Comparison of ENCODE assay signal across 8 cellular contexts in the genomic region with DNA sequence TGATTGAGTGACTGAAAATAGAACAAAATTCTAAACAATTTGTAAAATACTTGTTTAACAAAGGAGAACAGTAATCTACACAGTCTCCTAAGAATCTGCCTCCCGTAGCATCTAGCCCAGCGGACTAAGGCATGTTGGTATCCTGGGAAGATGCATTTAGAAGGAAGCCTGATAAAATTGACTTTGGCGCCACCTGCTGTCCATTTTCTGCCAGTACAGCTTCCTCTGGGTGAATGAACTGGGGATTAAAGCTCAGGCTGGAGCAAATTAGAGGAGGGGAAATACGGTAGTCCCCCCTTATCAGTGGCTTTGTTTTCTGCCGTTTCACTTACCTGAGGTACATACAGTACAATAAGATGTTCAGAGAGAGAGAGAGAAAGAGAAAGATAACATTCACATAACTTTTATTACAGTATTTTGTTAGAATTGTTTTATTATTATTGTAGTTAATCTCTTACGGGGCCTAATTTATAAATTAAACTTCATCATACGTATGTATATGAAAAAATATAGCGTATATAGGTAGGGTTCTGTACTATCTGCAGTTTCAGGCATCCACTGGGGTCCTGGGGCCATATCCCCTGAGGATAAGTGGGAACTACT.
DNase-seq lines count a peak whose midpoint lies in the region; ATAC-seq and TF ChIP-seq lines count a peak whose summit lies in the region.

No MANE protein-coding gene starts in this region.

- H3K27me3 ChIP-seq in RWPE2 (ENCODE audit: insufficient read depth, poor library complexity, severe bottlenecking) (no peaks in the 10 kb centered on the region), tibial nerve (no peaks in the 10 kb centered on the region)

- H3K36me3 ChIP-seq in RWPE2 (ENCODE audit: low read depth) (no peaks in the 10 kb centered on the region), tibial nerve (no peaks in the 10 kb centered on the region)

- ATAC-seq in RWPE2 (ENCODE audit: low read depth) (peak; percentile 73), omental fat pad (ENCODE audit: low FRiP score) (peak; percentile 80)

- no peaks in the 10 kb centered on the region for H3K9me3 ChIP-seq in RWPE2 (ENCODE audit: severe bottlenecking)
- no peaks in the 10 kb centered on the region for H3K9me3 ChIP-seq in tibial nerve

- DNase-seq in ACHN (peak; percentile 69), GM13976 (ENCODE audit: low spot score) (peak; percentile 49), HuH-7 (ENCODE audit: low spot score) (peak; percentile 64), RWPE2 (ENCODE audit: low spot score) (no peak), foreskin melanocyte (peak; percentile 59), omental fat pad (ENCODE audit: low spot score) (peak; percentile 90), tibial nerve (ENCODE audit: low spot score in 2 of 2) (peak; percentile 67 to 90)
- peak; percentile 46 for DNase-seq in activated T-helper 9 cell treated with anti-CD3 and anti-CD28 coated beads, Interleukin-2, amount 50 U/mL, for 16 hours (ENCODE audit: low read depth)

- no peak overlapping the region for H3K27ac ChIP-seq in RWPE2 (ENCODE audit: poor library complexity, severe bottlenecking)
- no peak overlapping the region for H3K27ac ChIP-seq in tibial nerve

- in situ Hi-C loops in ACHN (cut with HindIII; ENCODE audit: low pct_ligation_motif_present, low pct_unique_long_range_greater_than_20kb, low sequenced_read_pairs) = no loop called here
- in situ Hi-C loops in GM13976 (cut with MboI; ENCODE audit: low sequenced_read_pairs, unreplicated experiment) = loop anchor here (25.0 kb wide), 1 partner anchor 978 kb away; no protein-coding TSS in a partner anchor

- no peak for TF ChIP-seq POLR2A in tibial nerve (IDR thresholded peaks at IDR 0.05)

- no peak overlapping the region for H3K4me3 ChIP-seq in RWPE2 (ENCODE audit: severe bottlenecking)
- H3K4me3 ChIP-seq in tibial nerve = no peak overlapping the region

- H3K4me1 ChIP-seq in RWPE2 (ENCODE audit: insufficient read depth, poor library complexity, severe bottlenecking) = no peaks in the 10 kb centered on the region
- H3K4me1 ChIP-seq in tibial nerve = no peaks in the 10 kb centered on the region

- no peak for TF ChIP-seq EP300 in tibial nerve (IDR thresholded peaks at IDR 0.05)

- TF ChIP-seq CTCF in GM13976 (IDR thresholded peaks at IDR 0.05; ENCODE audit: borderline replicate concordance, control extremely low read depth, extremely low read depth, insufficient read depth, missing control alignments) (peak; percentile 92), RWPE2 (IDR thresholded peaks at IDR 0.05; ENCODE audit: poor library complexity, severe bottlenecking) (peak; percentile 91), omental fat pad (IDR thresholded peaks at IDR 0.05) (peak in 2 of 3 donors; percentile 80 to 86), tibial nerve (IDR thresholded peaks at IDR 0.05) (peak; percentile 79 to 95 (median 88))

- WGBS in tibial nerve, 2 donors = 21 to 23% methylated on average over 8 of the region's 8 CpGs
